Comparison of ENCODE assay signal across 7 cellular contexts in genomic region chr2:42126873-42127272, GRCh38. TPM values are rescaled to one million over a fixed set of nuclear protein-coding genes. Genes with fewer than 3 reads are reported as not detected.
DNase-seq lines count a peak whose midpoint lies in the region; ATAC-seq, FAIRE-seq and TF ChIP-seq lines count a peak whose summit lies in the region.
"Not testable (repeated sequence)": the region's sequence is repeated elsewhere in the genome, so short reads cannot be mapped to it uniquely, and the experiment has no call there.

No MANE protein-coding gene starts in this region.

- H3K79me2 ChIP-seq in DND-41 (ENCODE audit: insufficient read depth, low read length); GM12878 (ENCODE audit: control insufficient read depth, insufficient read depth, low read length): not testable (repeated sequence)

- H3K27me3 ChIP-seq in DND-41 (ENCODE audit: insufficient read depth, low read length, poor library complexity); GM12878 (replicated peaks in 1 of 2; ENCODE audit: control insufficient read depth in 2 of 2, insufficient read depth in 2 of 2, low read length in 1 of 2): not testable (repeated sequence)

- H3K4me2 ChIP-seq in DND-41 (ENCODE audit: insufficient read depth, low read length) (peak overlapping the region; percentile 24), GM12878 (ENCODE audit: control insufficient read depth, insufficient read depth) (peak overlapping the region; percentile 65)

- H4K20me1 ChIP-seq in DND-41 (ENCODE audit: insufficient read depth, low read length); GM12878 (ENCODE audit: control insufficient read depth, insufficient read depth): not testable (repeated sequence)

- not testable (repeated sequence) for TF ChIP-seq EP300 in GM12878 (IDR thresholded peaks at IDR 0.05; ENCODE audit: borderline replicate concordance in 1 of 2, control insufficient read depth in 1 of 2, low read depth in 2 of 2, low read length in 2 of 2)

- H3K27ac ChIP-seq in DND-41 (ENCODE audit: low read length) (peak overlapping the region; percentile 15; the same call in 1 of the 2 replicates), RWPE1 (peak overlapping the region; percentile 76), GM12878 (ENCODE audit: control insufficient read depth, insufficient read depth) (peak overlapping the region; percentile 73)

- intact Hi-C loops in activated CD8-positive, alpha-beta T cell treated with anti-CD3 and anti-CD28 coated beads for 36 hours (cut with micrococcal nuclease), result not testable (repeated sequence)
- intact Hi-C loops in GM12878 (cut with micrococcal nuclease; ENCODE audit: unreplicated experiment), result loop anchor here (1.0 kb wide), 1 partner anchor 25 kb away; no protein-coding TSS in a partner anchor

- SMC1A ChIA-PET in GM12878 (lab: Charles Lee; ENCODE audit: uncharacterized antibody, unreplicated experiment), result interaction anchor here (1.0 to 7.2 kb wide), 9 partner anchors 9 to 46 kb away, joined by 3 to 87 read pairs (median 13); no protein-coding TSS in a partner anchor

- not testable (repeated sequence) for TF ChIP-seq POLR2A in GM12878 (IDR thresholded peaks at IDR 0.05; ENCODE audit: low read depth, low read length)

- FAIRE-seq in GM12878 (lab: Jason Lieb, UNC), result not testable (repeated sequence)

- H3K27me3 Mint-ChIP-seq in activated CD8-positive, alpha-beta T cell treated with anti-CD3 and anti-CD28 coated beads for 36 hours; immature natural killer cell (ENCODE audit: low read depth in 3 of 3); osteocyte (ENCODE audit: unreplicated experiment): not testable (repeated sequence)

- H3K36me3 ChIP-seq in DND-41 (ENCODE audit: insufficient read depth, low read length); GM12878 (ENCODE audit: control insufficient read depth in 2 of 2, insufficient read depth in 2 of 2, low read length in 1 of 2): not testable (repeated sequence)

- not testable (repeated sequence) for TF ChIP-seq CTCF in DND-41 (IDR thresholded peaks at IDR 0.05; ENCODE audit: borderline replicate concordance, extremely low read depth, low read length, poor library complexity, severe bottlenecking); RWPE1 (conservative IDR thresholded peaks at IDR 0.05; ENCODE audit: low read depth); activated CD8-positive, alpha-beta T cell treated with anti-CD3 and anti-CD28 coated beads for 36 hours (IDR thresholded peaks at IDR 0.05); GM12878 (IDR thresholded peaks at IDR 0.05 in 2 of 3, conservative IDR thresholded peaks at IDR 0.05 in 1 of 3; ENCODE audit: control insufficient read depth in 2 of 3, extremely low read depth in 1 of 3, insufficient read depth in 1 of 3, low read depth in 3 of 3, low read length in 3 of 3); osteocyte (IDR thresholded peaks at IDR 0.05)

- H3K4me1 Mint-ChIP-seq in activated CD8-positive, alpha-beta T cell treated with anti-CD3 and anti-CD28 coated beads for 36 hours (ENCODE audit: low read depth), result peaks cover 71% of the 10 kb centered on the region
- H3K4me1 Mint-ChIP-seq in immature natural killer cell, result peaks cover 77 to 84% of the 10 kb centered on the region in 2 donors
- H3K4me1 Mint-ChIP-seq in osteocyte (ENCODE audit: unreplicated experiment), result peaks cover 42% of the 10 kb centered on the region

- H3K4me3 ChIP-seq in DND-41 (ENCODE audit: low read depth in 1 of 2, low read length in 2 of 2), result not testable (repeated sequence)
- H3K4me3 ChIP-seq in GM12878, result peak overlapping the region; percentile 47

- H3K27ac Mint-ChIP-seq in activated CD8-positive, alpha-beta T cell treated with anti-CD3 and anti-CD28 coated beads for 36 hours, result peak overlapping the region; percentile 65
- peak overlapping the region; percentile 80 to 94 (median 86) for H3K27ac Mint-ChIP-seq in immature natural killer cell
- H3K27ac Mint-ChIP-seq in osteocyte (ENCODE audit: unreplicated experiment), result not testable (repeated sequence)

- not testable (repeated sequence) for BruUV-seq in GM12878 (replicated peaks; lab: Mats Ljungman, UMichigan)

- not testable (repeated sequence) for H3K36me3 Mint-ChIP-seq in activated CD8-positive, alpha-beta T cell treated with anti-CD3 and anti-CD28 coated beads for 36 hours (ENCODE audit: low read depth); immature natural killer cell; osteocyte (ENCODE audit: unreplicated experiment)

- RAD21 ChIA-PET in GM12878 (lab: Charles Lee; ENCODE audit: unreplicated experiment), result interaction anchor here (0.6 to 6.2 kb wide), 9 partner anchors 9 to 70 kb away, joined by 3 to 41 read pairs (median 7); no protein-coding TSS in a partner anchor

- H3K4me1 ChIP-seq in DND-41 (ENCODE audit: insufficient read depth, low read length) (peaks cover 83% of the 10 kb centered on the region), GM12878 (ENCODE audit: control insufficient read depth, insufficient read depth, low read length) (peaks cover 61% of the 10 kb centered on the region)

- in situ Hi-C loops in GM12878 (cut with MboI), result not testable (repeated sequence)

- CTCF ChIA-PET in RWPE1 (lab: Yijun Ruan, JAX), result not testable (repeated sequence)
- CTCF ChIA-PET in activated CD8-positive, alpha-beta T cell treated with anti-CD3 and anti-CD28 coated beads for 36 hours (lab: Charles Lee), result interaction anchor here (0.7 to 4.6 kb wide), 5 partner anchors 9 to 88 kb away, joined by 3 to 17 read pairs (median 3); no protein-coding TSS in a partner anchor
- CTCF ChIA-PET in GM12878 (lab: Yijun Ruan, JAX), result interaction anchor here (1.0 to 3.4 kb wide), 5 partner anchors 8 to 70 kb away, joined by 4 to 23 read pairs (median 10); no protein-coding TSS in a partner anchor

- DNase-seq in DND-41; RWPE1 (ENCODE audit: low spot score); activated CD8-positive, alpha-beta T cell treated with anti-CD3 and anti-CD28 coated beads for 36 hours; GM12878 (ENCODE audit: low read depth, low spot score); immature natural killer cell: not testable (repeated sequence)
- peak; percentile 32 for DNase-seq in osteocyte (ENCODE audit: extremely low spot score, unreplicated experiment)

- not testable (repeated sequence) for H3K9ac ChIP-seq in DND-41 (ENCODE audit: low read depth, low read length); GM12878 (ENCODE audit: control insufficient read depth, insufficient read depth, low read length)

- peak overlapping the region; percentile 55 for H3K4me3 Mint-ChIP-seq in activated CD8-positive, alpha-beta T cell treated with anti-CD3 and anti-CD28 coated beads for 36 hours
- peak overlapping the region in 3 of 5 donors; percentile 3 to 74 (median 38) for H3K4me3 Mint-ChIP-seq in immature natural killer cell
- H3K4me3 Mint-ChIP-seq in osteocyte (ENCODE audit: unreplicated experiment), result not testable (repeated sequence)

- 37% methylated on average over 10 of the region's 10 CpGs for WGBS in GM12878 (ENCODE audit: insufficient coverage, insufficient replicate concordance, low lambda C conversion rate, missing lambda C conversion rate)

- POLR2A ChIA-PET in RWPE1 (lab: Yijun Ruan, JAX; ENCODE audit: low non-redundant PET), result not testable (repeated sequence)
- POLR2A ChIA-PET in activated CD8-positive, alpha-beta T cell treated with anti-CD3 and anti-CD28 coated beads for 36 hours (lab: Charles Lee), result interaction anchor here (0.7 to 1.1 kb wide), 2 partner anchors 17 to 45 kb away, joined by 4 read pairs; no protein-coding TSS in a partner anchor
- POLR2A ChIA-PET in GM12878 (lab: Charles Lee), result interaction anchor here (0.6 to 6.6 kb wide), 10 partner anchors 9 to 1702 kb away, joined by 3 to 45 read pairs (median 6); no protein-coding TSS in a partner anchor

- not testable (repeated sequence) for H3K9me3 Mint-ChIP-seq in activated CD8-positive, alpha-beta T cell treated with anti-CD3 and anti-CD28 coated beads for 36 hours; immature natural killer cell; osteocyte (ENCODE audit: unreplicated experiment)

- not testable (repeated sequence) for ATAC-seq in DND-41 (ENCODE audit: insufficient read depth, low read depth); activated CD8-positive, alpha-beta T cell treated with anti-CD3 and anti-CD28 coated beads for 36 hours; GM12878
- ATAC-seq in HG03095 (IDR thresholded peaks at IDR 0.05; ENCODE audit: unreplicated experiment), result peak; percentile 1

- H3K9me3 ChIP-seq in DND-41 (ENCODE audit: insufficient read depth, low read length, severe bottlenecking); GM12878 (replicated peaks; ENCODE audit: control insufficient read depth, insufficient read depth, low read length): not testable (repeated sequence)

- not testable (repeated sequence) for H2AFZ ChIP-seq in DND-41 (ENCODE audit: low read depth, low read length); GM12878 (ENCODE audit: control insufficient read depth, low read depth, low read length)

- TF ChIP-seq RAD21 in GM12878 (IDR thresholded peaks at IDR 0.05; ENCODE audit: insufficient read depth, low read depth, low read length), result not testable (repeated sequence)

RNA-seq across cellular contexts. Expression of gene EML4, which starts 42.3 kb away (rescaled TPM):
- 10 to 100 TPM; 58.2 to 59.7 TPM for total RNA-seq in activated CD8-positive, alpha-beta T cell treated with anti-CD3 and anti-CD28 coated beads for 36 hours
- total RNA-seq in GM12878 (2013; cell fraction: nucleolus; rRNA removed), result 180 and 187 TPM in 2 replicates
- total RNA-seq in GM12878 (2014; rRNA removed) (70.9 and 82.6 TPM in 2 replicates), GM12878 (2014; rRNA removed; fragmentation: Illumina TruSeq; extraction: Trizol) (82.9 and 83.6 TPM in 2 replicates), GM12878 (2021) (80.9 and 91.3 TPM in 2 replicates), osteocyte (35.2 and 41.1 TPM in 2 replicates)
- 23.3 TPM for polyA plus RNA-seq in GM12878 (2011; ENCODE audit: low read depth)
- polyA plus RNA-seq in GM12878 (2011; rRNA removed) (85.1 and 110 TPM in 2 replicates), GM12878 (2014; fragmentation: Illumina TruSeq; extraction: Trizol) (78.5 and 95.8 TPM in 2 replicates), GM12878 (2014; fragmentation: Nextera tagmentation; extraction: Ambion mirVana) (10 to 100 TPM; 23.1 to 30.8 TPM), GM12878 (2014; rRNA removed) (49.6 and 54.1 TPM in 2 replicates), GM12878 (2016; fragmentation: Nextera tagmentation; extraction: Ambion mirVana) (10 to 100 TPM; 76.2 to 87.0 TPM), immature natural killer cell (10 to 100 TPM; 16.1 to 35.3 (median 28.9) TPM)
- polyA plus RNA-seq in GM12878 (2011; cell fraction: cytosol; rRNA removed), result 35.9 and 42.7 TPM in 2 replicates
- polyA plus RNA-seq in GM12878 (2011; cell fraction: nucleus; rRNA removed), result 68.7 and 75.4 TPM in 2 replicates
- polyA plus RNA-seq in GM12878 (2012), result 29.2 and 32.3 TPM in 2 replicates
- 97.9 and 138 TPM in 2 replicates for polyA minus RNA-seq in GM12878 (2011; rRNA and poly(A)+ RNA removed)
- 23.4 and 35.6 TPM in 2 replicates for polyA minus RNA-seq in GM12878 (2011; cell fraction: cytosol; rRNA and poly(A)+ RNA removed)
- 58.8 and 107 TPM in 2 replicates for polyA minus RNA-seq in GM12878 (2011; cell fraction: nucleus; rRNA and poly(A)+ RNA removed)

Comparison
In these comparisons a context has a peak if more than half of its experiments do, and no peak if none do; other contexts are left out.
1. H3K27ac ChIP-seq: peak in every context shown above with its lines; median percentile 76 in RWPE1; 73 in GM12878; 15 in DND-41.